27 cellular contexts compared by ENCODE assay signal in the genomic region with DNA sequence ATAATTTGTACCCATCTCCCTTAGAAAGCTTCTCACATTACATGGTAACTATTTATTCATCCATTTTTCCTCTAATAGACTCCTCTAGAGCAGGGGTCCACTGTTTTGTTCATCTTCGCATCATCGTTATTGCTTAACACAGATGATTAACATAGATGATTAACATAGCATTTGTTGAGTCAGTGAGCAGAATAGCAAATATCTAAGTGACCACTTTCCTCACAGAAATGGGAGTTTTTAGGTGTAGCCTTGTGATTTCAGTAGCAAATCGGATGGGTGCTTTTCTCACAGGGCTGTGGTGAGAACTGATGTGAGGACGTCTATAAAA. TPM values are rescaled to one million over a fixed set of nuclear protein-coding genes. Genes with fewer than 3 reads are reported as not detected.
A peak's percentile ranks its signal among the peaks of the same experiment; 100 is the strongest.
DNase-seq lines count a peak whose midpoint lies in the region; ATAC-seq, FAIRE-seq and TF ChIP-seq lines count a peak whose summit lies in the region.
"Had no signal": no experiment of that assay in that cellular context is flagged by ENCODE, and none has a peak within 500 bp of the region (broad histone marks: within the 10 kb centered on the region; RNA-seq: fewer than 3 reads in every experiment).

No MANE protein-coding gene starts in this region.

- no peak for TF ChIP-seq EP300 in K562 (IDR thresholded peaks at IDR 0.05; ENCODE audit: low read length)

- in situ Hi-C loops in K562 (cut with MboI), result no loop called here
- in situ Hi-C loops in KBM-7 (cut with MboI; ENCODE audit: low pct_unique_long_range_greater_than_20kb, low sequenced_read_pairs), result no loop called here

- ATAC-seq in K562, result no peak
- no peak for ATAC-seq in HG03175 (IDR thresholded peaks at IDR 0.05; ENCODE audit: unreplicated experiment)
- ATAC-seq in GM18519 (IDR thresholded peaks at IDR 0.05; ENCODE audit: low FRiP score, unreplicated experiment), result no peak
- ATAC-seq in HG02840 (IDR thresholded peaks at IDR 0.05; ENCODE audit: low FRiP score, unreplicated experiment), result no peak
- ATAC-seq: esophagus mucosa, lower lobe of right lung had no signal

- peaks cover 18 to 19% of the 10 kb centered on the region in 2 experiments; a peak in 4 of 5 replicates for H3K27me3 ChIP-seq in K562 (ENCODE audit: control insufficient read depth in 2 of 2, insufficient read depth in 2 of 2, low read length in 2 of 2)
- H3K27me3 ChIP-seq: BLaER1, ovary, vagina had no signal

- H3K9me1 ChIP-seq in K562 (ENCODE audit: control insufficient read depth, insufficient read depth, low read length), result no peaks in the 10 kb centered on the region

- no peak for DNase-seq in D721Med (ENCODE audit: insufficient read length, low spot score)
- peak; percentile 23 for DNase-seq in HS-5 (ENCODE audit: low read depth)
- DNase-seq in K562 (ENCODE audit: extremely low read depth in 1 of 4, low spot score in 3 of 4), result no peak
- DNase-seq in inferior parietal cortex (ENCODE audit: extremely low spot score), result peak; percentile 25
- no peak for DNase-seq in KBM-7
- DNase-seq: activated B cell treated with CpG ODN at 0.5 μM for 24 hours; activated CD4-positive, alpha-beta memory T cell treated with anti-CD3 and anti-CD28 coated beads for 36 hours; activated CD8-positive, alpha-beta memory T cell treated with anti-CD3 and anti-CD28 coated beads, Interleukin-2, amount 50 U/mL, for 48 hours; effector memory CD4-positive, alpha-beta T cell; Kasumi-1; kidney; lower lobe of right lung; mucosa of descending colon; NCI-H1694 treated with DMSO at 0.1 percent for 48 hours; nephron progenitor cell; ovary; SHP77; stimulated activated CD4-positive, alpha-beta T cell treated with anti-CD3 and anti-CD28 coated beads, Interleukin-4, amount 100 ng/mL, for 1 hour; stimulated activated naive CD4-positive, alpha-beta T cell; SW 1271; T1000 had no signal

- no peak overlapping the region for H3K27ac ChIP-seq in K562 (ENCODE audit: extremely low read depth, low read depth, low read length)
- H3K27ac ChIP-seq: BLaER1, lower lobe of right lung, ovary, vagina had no signal

- TF ChIP-seq CTCF in D721Med (IDR thresholded peaks at IDR 0.05; ENCODE audit: insufficient read depth, missing control alignments), result no peak
- no peak for TF ChIP-seq CTCF in K562 (IDR thresholded peaks at IDR 0.05 in 2 of 3, conservative IDR thresholded peaks at IDR 0.05 in 1 of 3; ENCODE audit: insufficient read depth in 2 of 3, low read depth in 1 of 3, low read length in 3 of 3)

- CTCF ChIA-PET in K562 (lab: Yijun Ruan, JAX; ENCODE audit: low intra/inter-chr PET ratio), result no interaction called here

- H3K9ac ChIP-seq in K562 (ENCODE audit: insufficient read depth in 1 of 2, low read depth in 2 of 2, low read length in 2 of 2), result no peak overlapping the region
- H3K9ac ChIP-seq: BLaER1 had no signal

- H3K36me3 ChIP-seq in K562 (ENCODE audit: control insufficient read depth, insufficient read depth, low read length), result no peaks in the 10 kb centered on the region
- H3K36me3 ChIP-seq: BLaER1, lower lobe of right lung, ovary, vagina had no signal

- WGBS in K562 (ENCODE audit: insufficient coverage, low coverage, missing lambda C conversion rate), result 10% methylated on average over 4 of the region's 4 CpGs

- H4K20me1 ChIP-seq in K562 (replicated peaks; ENCODE audit: control insufficient read depth, insufficient read depth, low read length), result no peaks in the 10 kb centered on the region
- H4K20me1 ChIP-seq: BLaER1 had no signal

- no TSS peak for BruUV-seq in K562 (replicated peaks; lab: Mats Ljungman, UMichigan)

- TF ChIP-seq RAD21 in K562 (CRISPR knock-in tag; conservative IDR thresholded peaks at IDR 0.05 in 1 of 2, IDR thresholded peaks at IDR 0.05 in 1 of 2), result no peak

- H3K9me3 ChIP-seq in K562 (replicated peaks; ENCODE audit: control insufficient read depth, insufficient read depth, low read depth, low read length), result no peaks in the 10 kb centered on the region
- H3K9me3 ChIP-seq: BLaER1, lower lobe of right lung, mucosa of descending colon, ovary, vagina had no signal

- no peaks in the 10 kb centered on the region for H3K4me1 ChIP-seq in K562 (replicated peaks in 1 of 2; ENCODE audit: control insufficient read depth in 2 of 2, insufficient read depth in 2 of 2, low read length in 2 of 2)
- H3K4me1 ChIP-seq: BLaER1, lower lobe of right lung had no signal

- no peak for TF ChIP-seq POLR2A in K562 (conservative IDR thresholded peaks at IDR 0.05)

- FAIRE-seq in D721Med (lab: Jason Lieb, UNC), result peak; percentile 63
- no peak for FAIRE-seq in K562 (lab: Jason Lieb, UNC)
- FAIRE-seq: kidney had no signal

- H3K79me2 ChIP-seq in K562 (ENCODE audit: control insufficient read depth, insufficient read depth, low read length), result no peaks in the 10 kb centered on the region

- intact Hi-C loops in K562 (cut with micrococcal nuclease), result no loop called here

- no peak overlapping the region; the same call in 1 of the 2 replicates for H2AFZ ChIP-seq in K562 (ENCODE audit: low read depth, low read length)

- no peak overlapping the region for H3K4me2 ChIP-seq in K562 (ENCODE audit: insufficient read depth, low read length)
- H3K4me2 ChIP-seq: BLaER1 had no signal

- no peak overlapping the region for H3K4me3 ChIP-seq in K562
- H3K4me3 ChIP-seq: BLaER1, lower lobe of right lung, mucosa of descending colon, ovary, vagina had no signal

- POLR2A ChIA-PET in K562 (lab: Yijun Ruan, JAX), result no interaction called here

TF ChIP-seq in K562, 482 proteins besides CTCF, POLR2A, EP300 and RAD21:
- TF ChIP-seq CEBPB (tag; IDR thresholded peaks at IDR 0.05) (0 out of 2 replicates have a peak, but pooled peaks have one; percentile 41), CEBPG (CRISPR knock-in tag; IDR thresholded peaks at IDR 0.05) (no peak), CEBPG (tag; conservative IDR thresholded peaks at IDR 0.05 in 1 of 2, IDR thresholded peaks at IDR 0.05 in 1 of 2) (peak in 1 of 2 experiments; percentile 69; a peak in 2 of 4 replicates), NRF1 (conservative IDR thresholded peaks at IDR 0.05 in 1 of 2, IDR thresholded peaks at IDR 0.05 in 1 of 2) (peak; percentile 48 to 67), SIN3B (IDR thresholded peaks at IDR 0.05; ENCODE audit: low read depth) (no peak)
- TF ChIP-seq, protein P1, sequence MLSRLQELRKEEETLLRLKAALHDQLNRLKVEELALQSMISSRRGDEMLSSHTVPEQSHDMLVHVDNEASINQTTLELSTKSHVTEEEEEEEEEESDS (CRISPR knock-in tag; IDR thresholded peaks at IDR 0.05), result no peak

RNA-seq across cellular contexts. Expression of gene MAP3K13, which starts 37.4 kb away (rescaled TPM):
- 1.4 and 2.4 TPM in 2 replicates for total RNA-seq in K562 (2011; cell fraction: chromatin; rRNA removed; ENCODE audit: low replicate concordance)
- 0.33 and 0.53 TPM in 2 replicates for total RNA-seq in K562 (2011; cell fraction: nucleolus; rRNA removed)
- total RNA-seq in K562 (2011; cell fraction: nucleoplasm; rRNA removed), result 0.44 and 0.92 TPM in 2 replicates
- total RNA-seq in K562 (2014; rRNA removed), result not detected in 2 replicates
- total RNA-seq in K562 (2014; rRNA removed; fragmentation: Illumina TruSeq; extraction: Trizol), result 0.03 and 0.15 TPM in 2 replicates
- 0.04 TPM in 1 of 2 replicates, not detected in the other for total RNA-seq in K562 (2015; rRNA removed; fragmentation: Illumina TruSeq; extraction: Trizol)
- 0.20 and 0.98 TPM in 2 replicates for total RNA-seq in K562 (2021)
- polyA plus RNA-seq in K562 (2011; rRNA removed), result 0.14 and 0.32 TPM in 2 replicates
- polyA plus RNA-seq in K562 (2011; cell fraction: cytosol; rRNA removed), result 0.06 and 0.40 TPM in 2 replicates
- 0.09 and 0.48 TPM in 2 replicates for polyA plus RNA-seq in K562 (2011; cell fraction: nucleus; rRNA removed)
- 0.25 and 0.69 TPM in 2 replicates for polyA plus RNA-seq in K562 (2012)
- 0.13 TPM in 1 of 2 replicates, not detected in the other for polyA plus RNA-seq in K562 (2014; fragmentation: Illumina TruSeq; extraction: Trizol)
- under 1 TPM; 0.13 to 0.20 TPM for polyA plus RNA-seq in K562 (2014; fragmentation: Nextera tagmentation; extraction: Ambion mirVana)
- not detected in 2 replicates for polyA plus RNA-seq in K562 (2014; rRNA removed)
- 5.0 and 5.3 TPM in 2 replicates for polyA minus RNA-seq in K562 (2011; rRNA and poly(A)+ RNA removed)
- polyA minus RNA-seq in K562 (2011; cell fraction: cytosol; rRNA and poly(A)+ RNA removed), result 0.91 and 1.3 TPM in 2 replicates
- polyA minus RNA-seq in K562 (2011; cell fraction: nucleus; rRNA and poly(A)+ RNA removed), result 0.67 and 0.78 TPM in 2 replicates

Comparison
In these comparisons a context has a peak if more than half of its experiments do, and no peak if none do; other contexts are left out.
1. DNase-seq: peak in HS-5 (single experiment) and inferior parietal cortex (single experiment); none in D721Med (single experiment), K562 (0 of 4) and KBM-7 (single experiment).